ENCODE assay signal across 20 cellular contexts in genomic region chr1:19308509-19308907, GRCh38.
DNase-seq lines count a peak whose midpoint lies in the region.
"Had no signal": no experiment of that assay in that cellular context is flagged by ENCODE, and none has a peak within 500 bp of the region (broad histone marks: within the 10 kb centered on the region; RNA-seq: fewer than 3 reads in every experiment).

No MANE protein-coding gene starts in this region.

- peak; percentile 3 for DNase-seq in activated effector memory CD4-positive, alpha-beta T cell treated with anti-CD3 and anti-CD28 coated beads, Interleukin-2, amount 50 U/mL, for 16 hours
- no peak for DNase-seq in activated effector memory CD4-positive, alpha-beta T cell treated with Interleukin-2 at 50 U/mL for 16 hours
- DNase-seq in islet precursor cell (peak; percentile 22), middle frontal gyrus (ENCODE audit: extremely low spot score, low spot score) (no peak), T-helper 1 cell (no peak), NCI-H345 treated with DMSO at 0.1 percent for 48 hours (lab: John Stamatoyannopoulos, UW; ENCODE audit: unreplicated experiment) (no peak)
- DNase-seq: activated CD4-positive, alpha-beta T cell treated with anti-CD3 and anti-CD28 coated beads for 36 hours; activated naive CD4-positive, alpha-beta T cell treated with Interleukin-2 at 50 U/mL for 16 hours; body of pancreas; CD4-positive, CD25-positive, alpha-beta regulatory T cell; cerebellar nuclear complex; DMS 273 treated with DMSO at 0.1 percent for 48 hours; EL; Karpas-422; left lung; mesendoderm; NCI-H1436; NCI-H345; NCI-H82; T-helper 2 cell had no signal

Comparison
In these comparisons a context has a peak if more than half of its experiments do, and no peak if none do; other contexts are left out.
1. DNase-seq: peak in activated effector memory CD4-positive, alpha-beta T cell treated with anti-CD3 and anti-CD28 coated beads, Interleukin-2, amount 50 U/mL, for 16 hours (single experiment) and islet precursor cell (single experiment); none in activated effector memory CD4-positive, alpha-beta T cell treated with Interleukin-2 at 50 U/mL for 16 hours (single experiment), middle frontal gyrus (single experiment), T-helper 1 cell (0 of 5) and NCI-H345 treated with DMSO at 0.1 percent for 48 hours (single experiment).